13 cellular contexts compared by ENCODE assay signal in the genomic region with DNA sequence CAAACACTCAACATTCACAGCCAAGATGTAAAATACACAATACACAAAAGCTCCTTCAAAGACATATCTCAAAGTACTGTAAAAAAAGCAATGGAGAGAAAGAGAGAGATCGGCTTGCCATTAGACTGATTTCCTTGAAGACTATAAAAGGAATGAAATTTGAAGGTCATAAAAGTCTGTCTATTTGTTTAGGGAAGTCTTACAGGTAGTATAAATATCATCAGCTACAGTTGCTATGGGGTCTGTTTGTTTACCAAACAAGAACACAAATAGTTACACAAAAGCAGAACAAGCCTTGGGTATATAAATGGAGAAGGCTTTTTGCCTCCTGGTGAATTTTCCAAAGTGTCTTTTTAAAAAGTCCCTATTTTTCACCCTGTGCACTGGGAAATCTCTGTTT.
A peak's percentile ranks its signal among the peaks of the same experiment; 100 is the strongest.
DNase-seq lines count a peak whose midpoint lies in the region; FAIRE-seq and TF ChIP-seq lines count a peak whose summit lies in the region.
"Had no signal": no experiment of that assay in that cellular context is flagged by ENCODE, and none has a peak within 500 bp of the region (broad histone marks: within the 10 kb centered on the region; RNA-seq: fewer than 3 reads in every experiment).

No MANE protein-coding gene starts in this region.

- intact Hi-C loops in dendritic cell treated with granulocyte-macrophage colony-stimulating factor and Interleukin-4, amounts not matched to agents 40 ng/mL and 50 ng/mL, for 4 days (cut with micrococcal nuclease) = no loop called here

- FAIRE-seq in HTR-8/SVneo (lab: Jason Lieb, UNC) = no peak
- FAIRE-seq: A549, frontal cortex had no signal

- peak; percentile 23 for DNase-seq in NCI-H2196 (lab: John Stamatoyannopoulos, UW; ENCODE audit: unreplicated experiment)
- DNase-seq in NCI-H2196 treated with DMSO at 0.1 percent for 48 hours (lab: John Stamatoyannopoulos, UW; ENCODE audit: unreplicated experiment) = no peak
- no peak for DNase-seq in HFFc6
- no peak for DNase-seq in nephron progenitor cell
- no peak for DNase-seq in stimulated activated CD4-positive, alpha-beta T cell treated with anti-CD3 and anti-CD28 coated beads, Interleukin-4, amount 100 ng/mL, for 4 hours
- DNase-seq in HTR-8/SVneo (ENCODE audit: insufficient read length, low spot score) = no peak
- no peak for DNase-seq in EL
- DNase-seq: left cardiac atrium, SJCRH30, thyroid gland had no signal

- H3K4me1 Mint-ChIP-seq in HFFc6 (ENCODE audit: low read depth) = peaks cover 26% of the 10 kb centered on the region
- peaks cover 55% of the 10 kb centered on the region for H3K4me1 Mint-ChIP-seq in dendritic cell treated with granulocyte-macrophage colony-stimulating factor and Interleukin-4, amounts not matched to agents 40 ng/mL and 50 ng/mL, for 4 days (ENCODE audit: low read depth)
- peaks cover 53% of the 10 kb centered on the region for H3K4me1 Mint-ChIP-seq in nephron progenitor cell

- peaks cover 39% of the 10 kb centered on the region for H3K36me3 Mint-ChIP-seq in HFFc6 (ENCODE audit: low read depth)
- peaks cover 40% of the 10 kb centered on the region for H3K36me3 Mint-ChIP-seq in dendritic cell treated with granulocyte-macrophage colony-stimulating factor and Interleukin-4, amounts not matched to agents 40 ng/mL and 50 ng/mL, for 4 days (ENCODE audit: low read depth)
- H3K36me3 Mint-ChIP-seq in nephron progenitor cell (ENCODE audit: low read depth) = peaks cover 92% of the 10 kb centered on the region

- H3K9me3 Mint-ChIP-seq in HFFc6 (no peaks in the 10 kb centered on the region), nephron progenitor cell (peaks cover 29% of the 10 kb centered on the region)
- no peaks in the 10 kb centered on the region for H3K9me3 Mint-ChIP-seq in dendritic cell treated with granulocyte-macrophage colony-stimulating factor and Interleukin-4, amounts not matched to agents 40 ng/mL and 50 ng/mL, for 4 days

- H3K4me3 Mint-ChIP-seq in HFFc6 (no peak overlapping the region), nephron progenitor cell (no peak overlapping the region)
- H3K4me3 Mint-ChIP-seq in dendritic cell treated with granulocyte-macrophage colony-stimulating factor and Interleukin-4, amounts not matched to agents 40 ng/mL and 50 ng/mL, for 4 days = no peak overlapping the region

- H3K27me3 Mint-ChIP-seq in HFFc6 (ENCODE audit: insufficient read depth) (no peaks in the 10 kb centered on the region), nephron progenitor cell (ENCODE audit: low read depth, poor library complexity) (peaks cover 3% of the 10 kb centered on the region)
- no peaks in the 10 kb centered on the region for H3K27me3 Mint-ChIP-seq in dendritic cell treated with granulocyte-macrophage colony-stimulating factor and Interleukin-4, amounts not matched to agents 40 ng/mL and 50 ng/mL, for 4 days

- TF ChIP-seq CTCF in HFFc6 (IDR thresholded peaks at IDR 0.05) (no peak), nephron progenitor cell (IDR thresholded peaks at IDR 0.05) (no peak)

- H3K27ac Mint-ChIP-seq in HFFc6 (peak overlapping the region; percentile 19), nephron progenitor cell (peak overlapping the region; percentile 61)
- H3K27ac Mint-ChIP-seq in dendritic cell treated with granulocyte-macrophage colony-stimulating factor and Interleukin-4, amounts not matched to agents 40 ng/mL and 50 ng/mL, for 4 days = peak overlapping the region; percentile 65
